ENCODE assay signal across 8 cellular contexts in the genomic region with DNA sequence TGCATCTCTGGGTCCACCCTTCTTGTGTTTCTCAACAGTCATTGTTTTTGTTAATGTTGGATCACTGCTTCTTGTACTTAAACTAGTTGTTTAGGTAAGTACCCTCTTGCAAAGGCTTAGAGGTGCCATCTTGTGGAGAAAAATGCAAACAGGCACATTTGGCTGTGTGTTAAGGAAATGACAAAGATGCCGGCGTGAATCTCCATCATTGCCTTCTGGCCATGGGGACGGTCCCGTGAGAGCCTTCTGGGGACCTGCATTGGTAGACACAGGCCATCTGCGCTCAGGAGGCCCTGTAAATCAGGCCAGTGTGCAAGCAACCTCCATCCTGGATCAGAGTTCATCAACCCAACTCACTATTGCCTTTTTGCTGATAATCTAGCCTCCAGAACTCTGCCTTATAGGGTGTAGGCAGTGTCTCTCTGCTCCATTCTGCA.
DNase-seq lines count a peak whose midpoint lies in the region; ATAC-seq and TF ChIP-seq lines count a peak whose summit lies in the region.

No MANE protein-coding gene starts in this region.

- H3K9me3 ChIP-seq in Caco-2 (no peaks in the 10 kb centered on the region), RWPE2 (ENCODE audit: severe bottlenecking) (no peaks in the 10 kb centered on the region), parathyroid adenoma (ENCODE audit: control insufficient read depth, low read length) (no peaks in the 10 kb centered on the region)

- intact Hi-C loops in Caco-2 (cut with micrococcal nuclease; ENCODE audit: unreplicated experiment): loop anchor here (1.0 kb wide), 4 partner anchors 76 to 203 kb away; no protein-coding TSS in a partner anchor

- H2AFZ ChIP-seq in parathyroid adenoma: peak overlapping the region; percentile 38

- POLR2A ChIA-PET in Caco-2 (lab: Charles Lee): no interaction called here

- H3K79me2 ChIP-seq in parathyroid adenoma: no peaks in the 10 kb centered on the region

- TF ChIP-seq CTCF in Caco-2 (IDR thresholded peaks at IDR 0.05; ENCODE audit: insufficient read depth in 1 of 2, low read depth in 1 of 2, low read length in 1 of 2, severe bottlenecking in 1 of 2, unreplicated experiment in 1 of 2) (peak; percentile 63 to 64), HL-60 (IDR thresholded peaks at IDR 0.05; ENCODE audit: insufficient read depth, low read length) (peak; percentile 9), RWPE2 (IDR thresholded peaks at IDR 0.05; ENCODE audit: poor library complexity, severe bottlenecking) (peak; percentile 96), fibroblast of mammary gland (conservative IDR thresholded peaks at IDR 0.05; ENCODE audit: control insufficient read depth, insufficient read depth, low read depth, low read length) (peak; percentile 72), parathyroid adenoma (IDR thresholded peaks at IDR 0.05) (peak; percentile 38)

- H3K36me3 Mint-ChIP-seq in Caco-2 (ENCODE audit: insufficient read depth, unreplicated experiment): no peaks in the 10 kb centered on the region

- no peak overlapping the region for H3K4me3 ChIP-seq in Caco-2 (ENCODE audit: low read depth, low read length)
- H3K4me3 ChIP-seq in HL-60 (replicated peaks; ENCODE audit: insufficient read depth, low read length): no peak overlapping the region
- H3K4me3 ChIP-seq in RWPE2 (ENCODE audit: severe bottlenecking): no peak overlapping the region
- no peak overlapping the region for H3K4me3 ChIP-seq in fibroblast of mammary gland (ENCODE audit: control insufficient read depth, low read depth, low read length)
- no peak overlapping the region for H3K4me3 ChIP-seq in parathyroid adenoma (ENCODE audit: low read depth, low read length)

- DNase-seq in Caco-2 (peak; percentile 59 to 63), HL-60 (ENCODE audit: low read depth in 1 of 2, low spot score in 1 of 2) (peak in 1 of 2 experiments; percentile 11), RWPE2 (ENCODE audit: low spot score) (no peak), fibroblast of mammary gland (ENCODE audit: low read depth) (peak; percentile 84)
- DNase-seq in stimulated activated CD8-positive, alpha-beta memory T cell treated with anti-CD3 and anti-CD28 coated beads, Interleukin-4, amount 100 ng/mL, for 48 hours: no peak

- peaks cover 6% of the 10 kb centered on the region for H3K4me1 Mint-ChIP-seq in Caco-2 (ENCODE audit: low read depth, unreplicated experiment)

- no peak overlapping the region for H3K9ac ChIP-seq in parathyroid adenoma

- no peak overlapping the region for H3K27ac Mint-ChIP-seq in Caco-2 (ENCODE audit: unreplicated experiment)

- ATAC-seq in RWPE2 (ENCODE audit: low read depth): peak; percentile 66
- ATAC-seq in HG02970 (IDR thresholded peaks at IDR 0.05; ENCODE audit: low FRiP score, unreplicated experiment): no peak
- no peak for ATAC-seq in GM18517 (IDR thresholded peaks at IDR 0.05; ENCODE audit: unreplicated experiment)

- H3K27ac ChIP-seq in HL-60 (replicated peaks) (no peak overlapping the region), RWPE2 (ENCODE audit: poor library complexity, severe bottlenecking) (no peak overlapping the region), parathyroid adenoma (no peak overlapping the region)

- H3K9me3 Mint-ChIP-seq in Caco-2 (ENCODE audit: unreplicated experiment): no peaks in the 10 kb centered on the region

- CTCF ChIA-PET in Caco-2 (lab: Charles Lee): no interaction called here

- H3K4me2 ChIP-seq in parathyroid adenoma (ENCODE audit: low read length): no peak overlapping the region

- H3K4me1 ChIP-seq in Caco-2 (peaks cover 9% of the 10 kb centered on the region), RWPE2 (ENCODE audit: insufficient read depth, poor library complexity, severe bottlenecking) (peaks cover 15% of the 10 kb centered on the region), parathyroid adenoma (no peaks in the 10 kb centered on the region)

- H3K27me3 ChIP-seq in Caco-2 (replicated peaks; ENCODE audit: control insufficient read depth, insufficient read depth, low read length) (no peaks in the 10 kb centered on the region), HL-60 (ENCODE audit: insufficient read depth, poor library complexity, severe bottlenecking) (no peaks in the 10 kb centered on the region), RWPE2 (ENCODE audit: insufficient read depth, poor library complexity, severe bottlenecking) (no peaks in the 10 kb centered on the region), parathyroid adenoma (ENCODE audit: control insufficient read depth, insufficient read depth, low read length) (no peaks in the 10 kb centered on the region)

- no peak overlapping the region for H3K4me3 Mint-ChIP-seq in Caco-2 (ENCODE audit: unreplicated experiment)

- no peaks in the 10 kb centered on the region for H3K27me3 Mint-ChIP-seq in Caco-2 (ENCODE audit: insufficient read depth, unreplicated experiment)

- no TSS peak for BruUV-seq in Caco-2 (replicated peaks; lab: Mats Ljungman, UMichigan)

- H3K36me3 ChIP-seq in Caco-2 (ENCODE audit: control insufficient read depth, insufficient read depth, low read length) (no peaks in the 10 kb centered on the region), RWPE2 (ENCODE audit: low read depth) (no peaks in the 10 kb centered on the region), parathyroid adenoma (ENCODE audit: control insufficient read depth, insufficient read depth, low read length) (no peaks in the 10 kb centered on the region)

Comparison
In these comparisons a context has a peak if more than half of its experiments do, and no peak if none do; other contexts are left out.
1. DNase-seq: peak in Caco-2 (2 of 2) and fibroblast of mammary gland (single experiment); none in RWPE2 (single experiment) and stimulated activated CD8-positive, alpha-beta memory T cell treated with anti-CD3 and anti-CD28 coated beads, Interleukin-4, amount 100 ng/mL, for 48 hours (single experiment).
2. CTCF ChIP-seq: peak in every context shown above with its lines; median percentile 96 in RWPE2; 72 in fibroblast of mammary gland; 64 in Caco-2; 38 in parathyroid adenoma; 9 in HL-60.